Comparison of ENCODE assay signal across 21 cellular contexts in genomic region chr1:153778051-153778823, GRCh38. TPM values are rescaled to one million over a fixed set of nuclear protein-coding genes. Genes with fewer than 3 reads are reported as not detected.
DNase-seq lines count a peak whose midpoint lies in the region; ATAC-seq and TF ChIP-seq lines count a peak whose summit lies in the region.
"Had no signal": no experiment of that assay in that cellular context is flagged by ENCODE, and none has a peak within 500 bp of the region (broad histone marks: within the 10 kb centered on the region; RNA-seq: fewer than 3 reads in every experiment).

No MANE protein-coding gene starts in this region.

- TF ChIP-seq CTCF in ascending aorta (IDR thresholded peaks at IDR 0.05) (no peak), neural crest cell (conservative IDR thresholded peaks at IDR 0.05) (no peak), type B pancreatic cell (conservative IDR thresholded peaks at IDR 0.05) (no peak)

- H3K4me1 ChIP-seq in ascending aorta (peaks cover 22 to 52% of the 10 kb centered on the region in 2 donors), endocrine pancreas (ENCODE audit: control insufficient read depth, insufficient read depth, low read length) (no peaks in the 10 kb centered on the region)

- H3K27ac Mint-ChIP-seq in neural crest cell (ENCODE audit: unreplicated experiment): no peak overlapping the region
- H3K27ac Mint-ChIP-seq in type B pancreatic cell: no peak overlapping the region
- no peak overlapping the region for H3K27ac Mint-ChIP-seq in activated CD4-positive, alpha-beta memory T cell treated with anti-CD3 and anti-CD28 coated beads, Interleukin-2, amount 10 ng/mL, durations not matched to agents 7 days and 5 days
- H3K27ac Mint-ChIP-seq: activated CD8-positive, alpha-beta memory T cell treated with anti-CD3 and anti-CD28 coated beads, Interleukin-2, amount 10 ng/mL, durations not matched to agents 7 days and 5 days; activated naive CD8-positive, alpha-beta T cell treated with anti-CD3 and anti-CD28 coated beads, Interleukin-2, amount 50 U/mL, for 24 hours; HFFc6; neural progenitor cell had no signal

- peak overlapping the region; percentile 85 for H3K4me3 Mint-ChIP-seq in neural crest cell
- H3K4me3 Mint-ChIP-seq in type B pancreatic cell: peak overlapping the region; percentile 61
- no peak overlapping the region for H3K4me3 Mint-ChIP-seq in activated CD4-positive, alpha-beta memory T cell treated with anti-CD3 and anti-CD28 coated beads, Interleukin-2, amount 10 ng/mL, durations not matched to agents 7 days and 5 days
- H3K4me3 Mint-ChIP-seq: activated CD8-positive, alpha-beta memory T cell treated with anti-CD3 and anti-CD28 coated beads, Interleukin-2, amount 10 ng/mL, durations not matched to agents 7 days and 5 days; activated naive CD8-positive, alpha-beta T cell treated with anti-CD3 and anti-CD28 coated beads, Interleukin-2, amount 50 U/mL, for 24 hours; activated T-helper 17 cell treated with anti-CD3 and anti-CD28 coated beads, Interleukin-2, amount 50 U/mL, for 72 hours; HFFc6; neural progenitor cell had no signal

- H3K36me3 ChIP-seq in ascending aorta: peaks cover 11 to 22% of the 10 kb centered on the region in 2 donors
- no peaks in the 10 kb centered on the region for H3K36me3 ChIP-seq in endocrine pancreas (ENCODE audit: control insufficient read depth, insufficient read depth, low read length)
- H3K36me3 ChIP-seq: neural progenitor cell, SJSA1 had no signal

- peak overlapping the region; percentile 92 to 93 for H3K27ac ChIP-seq in ascending aorta
- H3K27ac ChIP-seq: heart right ventricle, KMS-11, neural progenitor cell, SJSA1 had no signal

- H3K4me3 ChIP-seq in ascending aorta: peak overlapping the region; percentile 78 to 85
- no peak overlapping the region for H3K4me3 ChIP-seq in endocrine pancreas (ENCODE audit: control insufficient read depth, insufficient read depth, low read length)
- H3K4me3 ChIP-seq: neural progenitor cell, SJSA1 had no signal

- H3K4me1 Mint-ChIP-seq in neural crest cell (peaks cover 21% of the 10 kb centered on the region), type B pancreatic cell (ENCODE audit: unreplicated experiment) (peaks cover 15% of the 10 kb centered on the region)
- peaks cover 38% of the 10 kb centered on the region for H3K4me1 Mint-ChIP-seq in activated CD4-positive, alpha-beta memory T cell treated with anti-CD3 and anti-CD28 coated beads, Interleukin-2, amount 10 ng/mL, durations not matched to agents 7 days and 5 days

- POLR2A ChIA-PET in activated CD4-positive, alpha-beta memory T cell treated with anti-CD3 and anti-CD28 coated beads, Interleukin-2, amount 10 ng/mL, durations not matched to agents 7 days and 5 days (lab: Charles Lee): interaction anchor here (1.7 kb wide), 1 partner anchor 212 kb away, joined by 5 read pairs; the partner anchor contains the start of gene RPS27

- H3K36me3 Mint-ChIP-seq in neural crest cell (ENCODE audit: low read depth) (no peaks in the 10 kb centered on the region), type B pancreatic cell (no peaks in the 10 kb centered on the region)
- peaks cover 15% of the 10 kb centered on the region for H3K36me3 Mint-ChIP-seq in activated CD4-positive, alpha-beta memory T cell treated with anti-CD3 and anti-CD28 coated beads, Interleukin-2, amount 10 ng/mL, durations not matched to agents 7 days and 5 days (ENCODE audit: low read depth)
- H3K36me3 Mint-ChIP-seq: activated CD8-positive, alpha-beta memory T cell treated with anti-CD3 and anti-CD28 coated beads, Interleukin-2, amount 10 ng/mL, durations not matched to agents 7 days and 5 days had no signal

- DNase-seq in ascending aorta (ENCODE audit: low spot score in 2 of 2) (no peak), neural crest cell (ENCODE audit: low read depth, low spot score) (no peak), type B pancreatic cell (ENCODE audit: extremely low spot score, unreplicated experiment) (no peak), SKM-1 treated with dmso at 0.1 percent for 144 hours (lab: John Stamatoyannopoulos, UW; ENCODE audit: unreplicated experiment) (no peak)
- no peak for DNase-seq in activated CD4-positive, alpha-beta memory T cell treated with anti-CD3 and anti-CD28 coated beads, Interleukin-2, amount 10 ng/mL, durations not matched to agents 7 days and 5 days
- DNase-seq: activated CD4-positive, CD25-positive, alpha-beta regulatory T cell; activated CD8-positive, alpha-beta memory T cell treated with anti-CD3 and anti-CD28 coated beads, Interleukin-2, amount 10 ng/mL, durations not matched to agents 7 days and 5 days; activated naive CD8-positive, alpha-beta T cell treated with anti-CD3 and anti-CD28 coated beads, Interleukin-2, amount 50 U/mL, for 24 hours; effector CD8-positive, alpha-beta T cell; heart right ventricle; HFFc6; mesendoderm; NCI-H2081 treated with DMSO at 0.1 percent for 48 hours; NCI-H524; retina had no signal

- H3K9me3 ChIP-seq in ascending aorta (no peaks in the 10 kb centered on the region), endocrine pancreas (ENCODE audit: control insufficient read depth, low read length) (no peaks in the 10 kb centered on the region)
- H3K9me3 ChIP-seq: heart right ventricle, SJSA1 had no signal

- CTCF ChIA-PET in activated CD4-positive, alpha-beta memory T cell treated with anti-CD3 and anti-CD28 coated beads, Interleukin-2, amount 10 ng/mL, durations not matched to agents 7 days and 5 days (lab: Charles Lee): no interaction called here

- intact Hi-C loops in ascending aorta (cut with DNase I): loop anchor here (10.0 kb wide), 1 partner anchor 243 kb away; the partner anchor contains the start of gene S100A6

- peaks cover 11% of the 10 kb centered on the region for H3K27me3 Mint-ChIP-seq in neural crest cell (ENCODE audit: low read depth)
- H3K27me3 Mint-ChIP-seq in type B pancreatic cell: no peaks in the 10 kb centered on the region
- no peaks in the 10 kb centered on the region for H3K27me3 Mint-ChIP-seq in activated CD4-positive, alpha-beta memory T cell treated with anti-CD3 and anti-CD28 coated beads, Interleukin-2, amount 10 ng/mL, durations not matched to agents 7 days and 5 days
- H3K27me3 Mint-ChIP-seq: activated CD8-positive, alpha-beta memory T cell treated with anti-CD3 and anti-CD28 coated beads, Interleukin-2, amount 10 ng/mL, durations not matched to agents 7 days and 5 days; activated naive CD8-positive, alpha-beta T cell treated with anti-CD3 and anti-CD28 coated beads, Interleukin-2, amount 50 U/mL, for 24 hours; activated T-helper 17 cell treated with anti-CD3 and anti-CD28 coated beads, Interleukin-2, amount 50 U/mL, for 72 hours had no signal

- peak overlapping the region; percentile 38 for H3K9ac ChIP-seq in endocrine pancreas (ENCODE audit: control insufficient read depth, insufficient read depth, low read length)
- H3K9ac ChIP-seq: KMS-11, neural progenitor cell had no signal

- ATAC-seq in GM21526 (IDR thresholded peaks at IDR 0.05; ENCODE audit: low FRiP score, unreplicated experiment): no peak
- ATAC-seq: activated CD8-positive, alpha-beta memory T cell treated with anti-CD3 and anti-CD28 coated beads, Interleukin-2, amount 10 ng/mL, durations not matched to agents 7 days and 5 days; activated naive CD8-positive, alpha-beta T cell treated with anti-CD3 and anti-CD28 coated beads, Interleukin-2, amount 50 U/mL, for 24 hours; activated T-helper 17 cell treated with anti-CD3 and anti-CD28 coated beads, Interleukin-2, amount 50 U/mL, for 72 hours had no signal

- H3K27me3 ChIP-seq in ascending aorta: no peaks in the 10 kb centered on the region
- no peaks in the 10 kb centered on the region for H3K27me3 ChIP-seq in endocrine pancreas (ENCODE audit: control insufficient read depth, insufficient read depth, low read length)
- H3K27me3 ChIP-seq: heart right ventricle, SJSA1 had no signal

- H3K9me3 Mint-ChIP-seq in neural crest cell: no peaks in the 10 kb centered on the region
- H3K9me3 Mint-ChIP-seq in type B pancreatic cell: no peaks in the 10 kb centered on the region
- H3K9me3 Mint-ChIP-seq in activated CD4-positive, alpha-beta memory T cell treated with anti-CD3 and anti-CD28 coated beads, Interleukin-2, amount 10 ng/mL, durations not matched to agents 7 days and 5 days: no peaks in the 10 kb centered on the region
- H3K9me3 Mint-ChIP-seq: activated naive CD8-positive, alpha-beta T cell treated with anti-CD3 and anti-CD28 coated beads, Interleukin-2, amount 50 U/mL, for 24 hours; activated T-helper 17 cell treated with anti-CD3 and anti-CD28 coated beads, Interleukin-2, amount 50 U/mL, for 72 hours; HFFc6; neural progenitor cell had no signal

RNA-seq across cellular contexts. Expression of gene SLC27A3, which starts 3.0 kb away (rescaled TPM):
- total RNA-seq in ascending aorta: 315 TPM
- total RNA-seq in neural crest cell: 16.8 and 18.1 TPM in 2 replicates
- 20.6 and 22.1 TPM in 2 replicates for total RNA-seq in type B pancreatic cell (ENCODE audit: low replicate concordance)
- total RNA-seq in activated CD4-positive, alpha-beta memory T cell treated with anti-CD3 and anti-CD28 coated beads, Interleukin-2, amount 10 ng/mL, durations not matched to agents 7 days and 5 days: 10 to 100 TPM; 24.9 to 25.3 TPM

RNA-seq across cellular contexts. Expression of gene INTS3, which starts 50.4 kb away (rescaled TPM):
- total RNA-seq in ascending aorta (55.9 TPM), neural crest cell (78.4 and 79.2 TPM in 2 replicates), type B pancreatic cell (ENCODE audit: low replicate concordance) (70.3 and 90.8 TPM in 2 replicates)
- total RNA-seq in activated CD4-positive, alpha-beta memory T cell treated with anti-CD3 and anti-CD28 coated beads, Interleukin-2, amount 10 ng/mL, durations not matched to agents 7 days and 5 days: 10 to 100 TPM; 46.9 to 50.5 TPM

Comparison
In these comparisons a context has a peak if more than half of its experiments do, and no peak if none do; other contexts are left out.
1. RNA of gene SLC27A3, which starts 3.0 kb away (total RNA-seq): 315 TPM in ascending aorta (single experiment); 24.9 to 25.3 TPM in activated CD4-positive, alpha-beta memory T cell treated with anti-CD3 and anti-CD28 coated beads, Interleukin-2, amount 10 ng/mL, durations not matched to agents 7 days and 5 days, 20.6 to 22.1 TPM in type B pancreatic cell and 16.8 to 18.1 TPM in neural crest cell; every median in the first group is over 10 times any median in the second.